ENCODE assay signal across 9 cellular contexts in genomic region chr4:182918791-182919302, GRCh38. TPM values are rescaled to one million over a fixed set of nuclear protein-coding genes. Genes with fewer than 3 reads are reported as not detected.
DNase-seq lines count a peak whose midpoint lies in the region; ATAC-seq and TF ChIP-seq lines count a peak whose summit lies in the region.
"Had no signal": no experiment of that assay in that cellular context is flagged by ENCODE, and none has a peak within 500 bp of the region (broad histone marks: within the 10 kb centered on the region; RNA-seq: fewer than 3 reads in every experiment).

No MANE protein-coding gene starts in this region.

- DNase-seq in activated naive CD4-positive, alpha-beta T cell treated with Interleukin-2 at 50 U/mL for 16 hours, result peak; percentile 24
- no peak for DNase-seq in activated naive CD4-positive, alpha-beta T cell (lab: John Stamatoyannopoulos, UW)
- peak in 1 of 2 donors; percentile 20 for DNase-seq in activated naive CD4-positive, alpha-beta T cell treated with anti-CD3 and anti-CD28 coated beads, Interleukin-2, amount 50 U/mL, for 72 hours (ENCODE audit: low spot score in 2 of 2)
- DNase-seq in COLO668 (lab: John Stamatoyannopoulos, UW; ENCODE audit: unreplicated experiment) (no peak), dorsolateral prefrontal cortex (no peak), NCI-H345 treated with DMSO at 0.1 percent for 48 hours (lab: John Stamatoyannopoulos, UW; ENCODE audit: unreplicated experiment) (no peak)

- H3K4me3 ChIP-seq in stomach smooth muscle (ENCODE audit: low read length in 2 of 2) (no peak overlapping the region), dorsolateral prefrontal cortex (peak overlapping the region in 1 of 59 donors; percentile 84)

- H3K36me3 Mint-ChIP-seq in activated naive CD4-positive, alpha-beta T cell treated with anti-CD3 and anti-CD28 coated beads, Interleukin-2, amount 50 U/mL, for 72 hours, result peaks cover 13 to 28% of the 10 kb centered on the region in 2 donors

- intact Hi-C loops in dorsolateral prefrontal cortex (cut with DNase I), result no loop called here

- ATAC-seq in HG03432 (IDR thresholded peaks at IDR 0.05; ENCODE audit: unreplicated experiment), result peak; percentile 21
- ATAC-seq in activated naive CD4-positive, alpha-beta T cell treated with anti-CD3 and anti-CD28 coated beads, Interleukin-2, amount 50 U/mL, for 72 hours, result peak; percentile 30 to 44

- H3K36me3 ChIP-seq in stomach smooth muscle (ENCODE audit: control insufficient read depth in 2 of 2, insufficient read depth in 2 of 2, low read length in 2 of 2), result peaks cover 8 to 11% of the 10 kb centered on the region in 2 donors

- H3K9ac ChIP-seq in stomach smooth muscle (ENCODE audit: low read length in 2 of 2), result no peak overlapping the region

- TF ChIP-seq CTCF in dorsolateral prefrontal cortex (IDR thresholded peaks at IDR 0.05 in 54 of 56, conservative IDR thresholded peaks at IDR 0.05 in 2 of 56; ENCODE audit: low read depth in 1 of 56, partially characterized antibody in 56 of 56), result no peak

- no peaks in the 10 kb centered on the region for H3K9me3 ChIP-seq in stomach smooth muscle (ENCODE audit: control insufficient read depth in 2 of 2, low read length in 2 of 2)

- H3K27ac Mint-ChIP-seq in activated naive CD4-positive, alpha-beta T cell treated with anti-CD3 and anti-CD28 coated beads, Interleukin-2, amount 50 U/mL, for 72 hours, result peak overlapping the region; percentile 16 to 83

- no peaks in the 10 kb centered on the region for H3K9me3 Mint-ChIP-seq in activated naive CD4-positive, alpha-beta T cell treated with anti-CD3 and anti-CD28 coated beads, Interleukin-2, amount 50 U/mL, for 72 hours

- H3K4me1 ChIP-seq in stomach smooth muscle (ENCODE audit: control insufficient read depth, insufficient read depth, low read length), result peaks cover 15% of the 10 kb centered on the region

- peak overlapping the region; percentile 86 for H3K27ac ChIP-seq in stomach smooth muscle (ENCODE audit: low read length)
- H3K27ac ChIP-seq in dorsolateral prefrontal cortex, result peak overlapping the region in 2 of 59 donors; percentile 93 to 94
- H3K27ac ChIP-seq: SK-N-MC had no signal

- H3K27me3 ChIP-seq in stomach smooth muscle (ENCODE audit: control insufficient read depth in 1 of 2, insufficient read depth in 2 of 2, low read length in 2 of 2) (no peaks in the 10 kb centered on the region), dorsolateral prefrontal cortex (no peaks in the 10 kb centered on the region)

RNA-seq across cellular contexts. Expression of gene DCTD, which starts 1.7 kb away (rescaled TPM):
- total RNA-seq in activated naive CD4-positive, alpha-beta T cell treated with anti-CD3 and anti-CD28 coated beads, Interleukin-2, amount 50 U/mL, for 72 hours, result 100 to 1,000 TPM in 1 of 2 donors, 10 to 100 TPM in 1; 90.6 to 109 TPM
- 10 to 100 TPM; 30.1 to 80.6 (median 59.1) TPM for total RNA-seq in dorsolateral prefrontal cortex
